In genomic region chr19:591099-591958, GRCh38 we compare ENCODE assay signal across 1 cellular context.
TF ChIP-seq lines count a peak whose summit lies in the region.

No MANE protein-coding gene starts in this region.

TF ChIP-seq in HepG2, 621 proteins besides CTCF, POLR2A, EP300 and RAD21 (continued from another document and continues in another):
- no peak for TF ChIP-seq ZHX1 (CRISPR knock-in tag; IDR thresholded peaks at IDR 0.05; ENCODE audit: low read depth)
- TF ChIP-seq ZNF281 (CRISPR knock-in tag; IDR thresholded peaks at IDR 0.05; ENCODE audit: borderline replicate concordance): peak; percentile 20; the same call in 1 of the 2 replicates
- no peak for TF ChIP-seq ZNF776 (CRISPR knock-in tag; IDR thresholded peaks at IDR 0.05)
- no peak for TF ChIP-seq STAT6 (CRISPR knock-in tag; IDR thresholded peaks at IDR 0.05; ENCODE audit: borderline replicate concordance)
- no peak for TF ChIP-seq ZBTB49 (CRISPR knock-in tag; IDR thresholded peaks at IDR 0.05; ENCODE audit: borderline replicate concordance)
- TF ChIP-seq ZNF235 (CRISPR knock-in tag; IDR thresholded peaks at IDR 0.05; ENCODE audit: borderline replicate concordance): 0 out of 2 replicates have a peak, but pooled peaks have one; percentile 28
- TF ChIP-seq ZNF3 (CRISPR knock-in tag; IDR thresholded peaks at IDR 0.05): no peak
- no peak for TF ChIP-seq SCMH1 (CRISPR knock-in tag; IDR thresholded peaks at IDR 0.05; ENCODE audit: borderline replicate concordance)
- 0 out of 2 replicates have a peak, but pooled peaks have one; percentile 39 for TF ChIP-seq ZBED4 (CRISPR knock-in tag; IDR thresholded peaks at IDR 0.05; ENCODE audit: borderline replicate concordance)
- TF ChIP-seq DZIP1 (CRISPR knock-in tag; IDR thresholded peaks at IDR 0.05): no peak; the same call in 1 of the 2 replicates
- TF ChIP-seq ZNF83 (CRISPR knock-in tag; IDR thresholded peaks at IDR 0.05; ENCODE audit: borderline replicate concordance): no peak
- TF ChIP-seq ZNF44 (CRISPR knock-in tag; IDR thresholded peaks at IDR 0.05): peak; percentile 68; the same call in 1 of the 2 replicates
- TF ChIP-seq DMAP1 (CRISPR knock-in tag; IDR thresholded peaks at IDR 0.05): no peak
- peak; percentile 73; the same call in 1 of the 2 replicates for TF ChIP-seq ZNF773 (CRISPR knock-in tag; IDR thresholded peaks at IDR 0.05; ENCODE audit: borderline replicate concordance)
- TF ChIP-seq DPF2 (CRISPR knock-in tag; IDR thresholded peaks at IDR 0.05; ENCODE audit: borderline replicate concordance, low read depth): no peak
- 0 out of 2 replicates have a peak, but pooled peaks have one; percentile 24 for TF ChIP-seq YEATS2 (CRISPR knock-in tag; IDR thresholded peaks at IDR 0.05; ENCODE audit: borderline replicate concordance)
- peak; percentile 85; the same call in 1 of the 2 replicates for TF ChIP-seq ZBTB26 (CRISPR knock-in tag; IDR thresholded peaks at IDR 0.05; ENCODE audit: borderline replicate concordance)
- TF ChIP-seq EHMT2 (IDR thresholded peaks at IDR 0.05; ENCODE audit: borderline replicate concordance, low read depth, low read length): peak; percentile 85
- no peak for TF ChIP-seq HNRNPL (IDR thresholded peaks at IDR 0.05; ENCODE audit: low read depth, low read length)
- TF ChIP-seq E2F5 (CRISPR knock-in tag; conservative IDR thresholded peaks at IDR 0.05): peak; percentile 78
- TF ChIP-seq ZBTB20 (CRISPR knock-in tag; IDR thresholded peaks at IDR 0.05; ENCODE audit: borderline replicate concordance, low read depth): peak; percentile 76; the same call in 1 of the 2 replicates
- no peak for TF ChIP-seq FOXK1 (CRISPR knock-in tag; IDR thresholded peaks at IDR 0.05; ENCODE audit: borderline replicate concordance, low read depth)
- TF ChIP-seq TFAP4 (IDR thresholded peaks at IDR 0.05; ENCODE audit: borderline replicate concordance, low read depth): no peak
- 0 out of 2 replicates have a peak, but pooled peaks have one; percentile 13 for TF ChIP-seq FOXP4 (CRISPR knock-in tag; IDR thresholded peaks at IDR 0.05)
